Comparison of ENCODE assay signal across 26 cellular contexts in the genomic region with DNA sequence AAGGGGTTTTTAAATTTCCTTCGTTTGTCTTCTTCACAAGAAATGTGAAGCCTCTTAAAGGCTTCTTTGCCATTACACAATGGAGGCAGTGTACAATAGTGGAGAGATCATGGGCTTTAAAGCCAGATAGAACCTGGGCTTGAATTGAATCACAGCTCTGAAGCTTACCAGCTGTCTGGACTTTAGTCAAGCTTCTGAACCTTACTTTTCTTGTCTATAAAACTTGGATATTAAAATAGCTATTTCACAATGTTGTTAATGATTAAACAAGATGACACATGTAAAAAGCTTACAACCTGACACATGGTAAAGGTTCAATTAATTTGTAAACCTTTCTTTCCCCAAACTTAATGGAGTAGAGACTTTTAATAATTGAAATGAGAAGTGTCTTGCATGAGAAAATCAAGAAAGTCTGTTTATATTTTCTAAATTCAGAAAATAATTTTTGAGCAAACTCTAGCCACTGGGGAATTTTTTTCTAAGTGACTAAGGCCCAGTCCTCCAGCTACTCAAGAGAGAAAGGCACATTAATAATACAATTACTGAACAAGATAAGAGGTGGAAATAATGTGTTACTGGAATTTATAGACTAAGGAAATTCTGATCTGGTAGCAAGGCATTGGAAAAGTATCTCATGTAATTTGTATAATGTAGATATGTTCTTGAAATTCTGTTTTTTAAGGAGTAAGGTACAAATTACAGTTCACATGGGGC. TPM values are rescaled to one million over a fixed set of nuclear protein-coding genes. Genes with fewer than 3 reads are reported as not detected.
DNase-seq lines count a peak whose midpoint lies in the region; ATAC-seq and TF ChIP-seq lines count a peak whose summit lies in the region.
"Had no signal": no experiment of that assay in that cellular context is flagged by ENCODE, and none has a peak within 500 bp of the region (broad histone marks: within the 10 kb centered on the region; RNA-seq: fewer than 3 reads in every experiment).

No MANE protein-coding gene starts in this region.

- DNase-seq in LoVo (ENCODE audit: low spot score), result peak; percentile 53
- DNase-seq in glomerular visceral epithelial cell (ENCODE audit: extremely low spot score), result peak; percentile 49
- DNase-seq in right lobe of liver, result no peak
- no peak for DNase-seq in NCI-H2171 treated with DMSO at 0.1 percent for 48 hours (lab: John Stamatoyannopoulos, UW)
- DNase-seq in epidermal melanocyte (ENCODE audit: insufficient read length, low spot score), result no peak
- no peak for DNase-seq in SHP77 treated with DMSO at 0.1 percent for 48 hours (lab: John Stamatoyannopoulos, UW)
- DNase-seq: activated CD4-positive, alpha-beta T cell treated with anti-CD3 and anti-CD28 coated beads for 4 hours; activated CD8-positive, alpha-beta memory T cell treated with anti-CD3 and anti-CD28 coated beads for 24 hours; activated gamma-delta T cell; activated naive CD8-positive, alpha-beta T cell treated with anti-CD3 and anti-CD28 coated beads, Interleukin-2, amount 50 U/mL, for 24 hours; activated T-cell treated with anti-CD3 and anti-CD28 coated beads, Interleukin-2, amount 50 U/mL, for 1 hour; left cardiac atrium; naive thymus-derived CD4-positive, alpha-beta T cell; NCI-H524; stimulated activated CD8-positive, alpha-beta memory T cell treated with anti-CD3 and anti-CD28 coated beads, Interleukin-4, amount 100 ng/mL, for 48 hours; stomach; thyroid gland had no signal

- WGBS in right lobe of liver (ENCODE audit: insufficient coverage, low coverage, low lambda C conversion rate, missing lambda C conversion rate), result 19% methylated on average over 1 of the region's 1 CpG

- H3K36me3 ChIP-seq in right lobe of liver, result no peaks in the 10 kb centered on the region
- H3K36me3 ChIP-seq: BLaER1, stomach, thyroid gland, vagina had no signal

- H3K9me3 ChIP-seq in right lobe of liver, result no peaks in the 10 kb centered on the region
- H3K9me3 ChIP-seq: BLaER1, stomach, thyroid gland, vagina had no signal

- TF ChIP-seq POLR2A in right lobe of liver (IDR thresholded peaks at IDR 0.05), result no peak

- no peaks in the 10 kb centered on the region for H3K27me3 ChIP-seq in right lobe of liver
- H3K27me3 ChIP-seq: stomach, thyroid gland, vagina had no signal

- H3K4me3 ChIP-seq in right lobe of liver, result no peak overlapping the region
- H3K4me3 ChIP-seq: BLaER1, GM12878, skin epidermis, stomach, thyroid gland, vagina had no signal

- ATAC-seq in right lobe of liver (peak; percentile 88 to 99 (median 95)), GM18511 (IDR thresholded peaks at IDR 0.05; ENCODE audit: unreplicated experiment) (no peak)
- ATAC-seq: activated naive CD8-positive, alpha-beta T cell treated with anti-CD3 and anti-CD28 coated beads, Interleukin-2, amount 50 U/mL, for 24 hours; GM12878; left cardiac atrium; naive thymus-derived CD4-positive, alpha-beta T cell; Right ventricle myocardium inferior had no signal

- peaks cover 0 to 15% (median 2%) of the 10 kb centered on the region in 4 donors for H3K4me1 ChIP-seq in right lobe of liver
- H3K4me1 ChIP-seq: BLaER1, thyroid gland, vagina had no signal

- peak overlapping the region; percentile 65 for H3K27ac ChIP-seq in 22Rv1
- H3K27ac ChIP-seq in right lobe of liver, result peak overlapping the region in 2 of 3 donors; percentile 20 to 55
- H3K27ac ChIP-seq: BLaER1, skin epidermis, thyroid gland, vagina, VCaP had no signal

- intact Hi-C loops in right lobe of liver (cut with DNase I), result no loop called here

- TF ChIP-seq CTCF in 22Rv1 (IDR thresholded peaks at IDR 0.05) (no peak), right lobe of liver (IDR thresholded peaks at IDR 0.05) (no peak)

RNA-seq across cellular contexts. Expression of a gene that starts 21.7 kb away (rescaled TPM):
- total RNA-seq in right lobe of liver, result 1 to 10 TPM; 6.6 to 9.6 (median 8.2) TPM

RNA-seq across cellular contexts. Expression of a gene that starts 54.3 kb away (rescaled TPM):
- total RNA-seq in right lobe of liver, result 10 to 100 TPM; 39.4 to 48.7 (median 45.4) TPM
- total RNA-seq: dermis microvascular lymphatic vessel endothelial cell; naive thymus-derived CD4-positive, alpha-beta T cell had no signal

Comparison
In these comparisons a context has a peak if more than half of its experiments do, and no peak if none do; other contexts are left out.
1. DNase-seq: peak in LoVo (single experiment) and glomerular visceral epithelial cell (single experiment); none in right lobe of liver (0 of 3), NCI-H2171 treated with DMSO at 0.1 percent for 48 hours (single experiment), epidermal melanocyte (single experiment) and SHP77 treated with DMSO at 0.1 percent for 48 hours (single experiment).